ENCODE assay signal across 8 cellular contexts in the genomic region with DNA sequence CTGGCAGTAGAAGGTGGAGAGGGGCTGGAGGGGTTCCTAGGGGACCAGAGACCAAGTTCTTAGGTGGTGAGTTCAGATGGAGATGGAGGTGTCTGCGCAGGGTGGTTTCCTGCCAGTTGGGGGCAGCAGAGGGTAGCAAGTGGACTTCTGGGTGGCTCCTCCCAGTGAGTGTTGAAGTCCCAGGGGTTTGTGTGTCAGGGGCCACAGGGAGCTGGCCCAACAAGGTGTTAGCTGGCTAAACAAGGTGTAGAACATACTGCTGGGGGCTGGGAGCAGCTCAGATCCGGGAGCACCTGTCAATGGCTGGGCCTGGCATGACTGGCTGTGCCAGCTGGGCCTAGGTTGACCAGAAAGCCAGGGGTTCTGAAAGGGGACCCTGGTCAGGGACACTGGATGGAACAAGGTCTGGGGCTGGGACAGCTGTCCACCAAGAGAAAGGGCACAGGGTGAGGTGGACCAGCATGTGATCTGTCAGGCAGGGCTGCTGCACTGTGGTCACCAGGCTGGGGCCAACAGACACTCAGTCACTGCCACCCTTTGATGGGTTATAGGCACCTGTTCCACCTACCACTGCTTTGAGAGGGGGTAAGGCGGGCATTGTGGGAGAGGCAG. TPM values are rescaled to one million over a fixed set of nuclear protein-coding genes. Genes with fewer than 3 reads are reported as not detected.
A peak's percentile ranks its signal among the peaks of the same experiment; 100 is the strongest.
DNase-seq lines count a peak whose midpoint lies in the region; ATAC-seq, FAIRE-seq and TF ChIP-seq lines count a peak whose summit lies in the region.

No MANE protein-coding gene starts in this region.

- no peak overlapping the region for H3K4me2 ChIP-seq in OCI-LY7 (ENCODE audit: low read length)

- ATAC-seq in HG03442 (IDR thresholded peaks at IDR 0.05; ENCODE audit: unreplicated experiment) (peak; percentile 65), pancreas (peak; percentile 82 to 94 (median 89)), GM21528 (IDR thresholded peaks at IDR 0.05; ENCODE audit: low FRiP score, unreplicated experiment) (no peak)

- WGBS in pancreas, 2 donors = 41 to 46% methylated on average over 3 of the region's 3 CpGs

- no TSS peak for BruUV-seq in OCI-LY7 (replicated peaks; lab: Mats Ljungman, UMichigan)

- TF ChIP-seq CTCF in GM10266 (IDR thresholded peaks at IDR 0.05; ENCODE audit: control insufficient read depth, insufficient read depth, low read depth, missing control alignments) (peak; percentile 83), OCI-LY7 (conservative IDR thresholded peaks at IDR 0.05; ENCODE audit: low read length) (peak; percentile 97), pancreas (IDR thresholded peaks at IDR 0.05) (peak; percentile 71 to 84 (median 74))

- H2AFZ ChIP-seq in OCI-LY7 (ENCODE audit: low read length) = no peak overlapping the region

- no peaks in the 10 kb centered on the region for H3K79me2 ChIP-seq in OCI-LY7 (ENCODE audit: insufficient read depth, low read depth, low read length)

- H3K4me3 ChIP-seq in OCI-LY7 (ENCODE audit: low read depth, low read length, poor library complexity, severe bottlenecking) (no peak overlapping the region), pancreas (no peak overlapping the region)

- H3K27ac ChIP-seq in OCI-LY7 (ENCODE audit: low read depth, low read length, poor library complexity, severe bottlenecking) = no peak overlapping the region
- H3K27ac ChIP-seq in pancreas = no peak overlapping the region

- H3K9me2 ChIP-seq in OCI-LY7 (ENCODE audit: insufficient read depth, low read length) = no peaks in the 10 kb centered on the region

- H3K4me1 ChIP-seq in OCI-LY7 (ENCODE audit: insufficient read depth, low read length, poor library complexity, severe bottlenecking) = peaks cover 13% of the 10 kb centered on the region
- H3K4me1 ChIP-seq in pancreas = no peaks in the 10 kb centered on the region

- H4K20me1 ChIP-seq in OCI-LY7 (ENCODE audit: insufficient read depth, low read length) = no peaks in the 10 kb centered on the region

- no peaks in the 10 kb centered on the region for H3K36me3 ChIP-seq in OCI-LY7 (ENCODE audit: insufficient read depth, low read length)
- H3K36me3 ChIP-seq in pancreas = no peaks in the 10 kb centered on the region

- intact Hi-C loops in OCI-LY7 (cut with micrococcal nuclease; ENCODE audit: unreplicated experiment) = loop anchor here (1.0 to 2.0 kb wide), 4 partner anchors 58 to 330 kb away; no protein-coding TSS in a partner anchor
- intact Hi-C loops in pancreas (cut with DNase I) = loop anchor here in 1 of 3 donors (5.0 kb wide), 2 partner anchors 135 to 300 kb away; no protein-coding TSS in a partner anchor

- CTCF ChIA-PET in OCI-LY7 (lab: Charles Lee; ENCODE audit: unreplicated experiment) = interaction anchor here (0.6 to 1.1 kb wide), 7 partner anchors 9 to 403 kb away, joined by 3 to 8 read pairs (median 4); no protein-coding TSS in a partner anchor

- H3K9me3 ChIP-seq in OCI-LY7 (ENCODE audit: low read length) (no peaks in the 10 kb centered on the region), pancreas (no peaks in the 10 kb centered on the region)

- H3K27me3 ChIP-seq in pancreas = no peaks in the 10 kb centered on the region

- DNase-seq in 8988T = peak; percentile 84
- peak; percentile 84 for DNase-seq in GM10266 (ENCODE audit: extremely low spot score)
- peak; percentile 83 for DNase-seq in OCI-LY7 (ENCODE audit: low spot score)
- peak; percentile 25 for DNase-seq in activated naive CD4-positive, alpha-beta T cell treated with Interleukin-2 at 50 U/mL for 16 hours
- DNase-seq in globus pallidus (ENCODE audit: low spot score) = peak; percentile 68
- DNase-seq in pancreas = peak in 5 of 6 donors; percentile 58 to 89 (median 79)

- FAIRE-seq in pancreas (lab: Jason Lieb, UNC) = no peak

- POLR2A ChIA-PET in OCI-LY7 (lab: Charles Lee) = interaction anchor here (0.6 kb wide), 1 partner anchor 149 kb away, joined by 3 read pairs; no protein-coding TSS in a partner anchor

RNA-seq across cellular contexts. Expression of a gene that starts 35.6 kb away (rescaled TPM):
- total RNA-seq in OCI-LY7 (2014; rRNA removed; shearing (Covaris generic)) = 2.9 and 3.9 TPM in 2 replicates
- total RNA-seq in OCI-LY7 (2022) = 11.1 and 11.2 TPM in 2 replicates
- 10 to 100 TPM; 19.8 to 52.1 (median 25.3) TPM for total RNA-seq in pancreas
- 10 to 100 TPM; 14.7 to 27.9 TPM for polyA plus RNA-seq in pancreas

Comparison
In these comparisons a context has a peak if more than half of its experiments do, and no peak if none do; other contexts are left out.
1. DNase-seq: peak in every context shown above with its lines; median percentile 84 in 8988T; 84 in GM10266; 83 in OCI-LY7; 79 in pancreas; 68 in globus pallidus; 25 in activated naive CD4-positive, alpha-beta T cell treated with Interleukin-2 at 50 U/mL for 16 hours.